Comparison of ENCODE assay signal across 16 cellular contexts in genomic region chr5:131275996-131276535, GRCh38. TPM values are rescaled to one million over a fixed set of nuclear protein-coding genes. Genes with fewer than 3 reads are reported as not detected.
DNase-seq lines count a peak whose midpoint lies in the region; TF ChIP-seq lines count a peak whose summit lies in the region.
"Had no signal": no experiment of that assay in that cellular context is flagged by ENCODE, and none has a peak within 500 bp of the region (broad histone marks: within the 10 kb centered on the region; RNA-seq: fewer than 3 reads in every experiment).

No MANE protein-coding gene starts in this region.

- no peaks in the 10 kb centered on the region for H3K27me3 ChIP-seq in OCI-LY1 (ENCODE audit: insufficient read depth, low read length)
- H3K27me3 ChIP-seq: cardiac muscle cell, pancreas, upper lobe of right lung had no signal

- H3K4me2 ChIP-seq in OCI-LY1 (ENCODE audit: low read length) = peak overlapping the region; percentile 25; the same call in 1 of the 2 replicates

- H3K27me3 Mint-ChIP-seq in activated naive CD8-positive, alpha-beta T cell treated with anti-CD3 and anti-CD28 coated beads for 36 hours = peaks cover 12% of the 10 kb centered on the region
- no peaks in the 10 kb centered on the region for H3K27me3 Mint-ChIP-seq in stimulated activated naive CD8-positive, alpha-beta T cell treated with anti-CD3 and anti-CD28 coated beads, Interleukin-15, Interleukin-2, amounts not matched to agents 100 ng/mL and 50 ng/mL, for 24 hours

- peaks cover 91% of the 10 kb centered on the region for H3K4me1 ChIP-seq in OCI-LY1 (ENCODE audit: insufficient read depth, low read length, severe bottlenecking)

- peaks cover 86% of the 10 kb centered on the region for H3K79me2 ChIP-seq in OCI-LY1 (ENCODE audit: insufficient read depth, low read length)

- no peak for TF ChIP-seq CTCF in OCI-LY1 (IDR thresholded peaks at IDR 0.05; ENCODE audit: low read length)

- no peaks in the 10 kb centered on the region for H3K9me3 ChIP-seq in OCI-LY1 (ENCODE audit: low read length)
- H3K9me3 ChIP-seq: HAP-1, pancreas, upper lobe of right lung had no signal

- H3K4me1 Mint-ChIP-seq in activated naive CD8-positive, alpha-beta T cell treated with anti-CD3 and anti-CD28 coated beads for 36 hours = peaks cover 80% of the 10 kb centered on the region
- H3K4me1 Mint-ChIP-seq in stimulated activated naive CD8-positive, alpha-beta T cell treated with anti-CD3 and anti-CD28 coated beads, Interleukin-15, Interleukin-2, amounts not matched to agents 100 ng/mL and 50 ng/mL, for 24 hours (ENCODE audit: low read depth) = peaks cover 95% of the 10 kb centered on the region

- H3K4me3 Mint-ChIP-seq in activated naive CD8-positive, alpha-beta T cell treated with anti-CD3 and anti-CD28 coated beads for 36 hours = peak overlapping the region; percentile 67
- peak overlapping the region; percentile 73 for H3K4me3 Mint-ChIP-seq in stimulated activated naive CD8-positive, alpha-beta T cell treated with anti-CD3 and anti-CD28 coated beads, Interleukin-15, Interleukin-2, amounts not matched to agents 100 ng/mL and 50 ng/mL, for 24 hours

- peaks cover 7% of the 10 kb centered on the region; the same call in 1 of the 2 replicates for H3K36me3 ChIP-seq in OCI-LY1 (ENCODE audit: insufficient read depth, low read length)
- H3K36me3 ChIP-seq: cardiac muscle cell, HAP-1, pancreas, upper lobe of right lung had no signal

- no peak overlapping the region for H3K4me3 ChIP-seq in OCI-LY1 (ENCODE audit: low read depth, low read length, poor library complexity, severe bottlenecking)
- H3K4me3 ChIP-seq: cardiac muscle cell, HAP-1, pancreas, skin epidermis, upper lobe of right lung had no signal

- peaks cover 6% of the 10 kb centered on the region for H3K9me3 Mint-ChIP-seq in activated naive CD8-positive, alpha-beta T cell treated with anti-CD3 and anti-CD28 coated beads for 36 hours
- no peaks in the 10 kb centered on the region for H3K9me3 Mint-ChIP-seq in stimulated activated naive CD8-positive, alpha-beta T cell treated with anti-CD3 and anti-CD28 coated beads, Interleukin-15, Interleukin-2, amounts not matched to agents 100 ng/mL and 50 ng/mL, for 24 hours

- H4K20me1 ChIP-seq in OCI-LY1 (ENCODE audit: insufficient read depth, low read length) = no peaks in the 10 kb centered on the region

- H3K9ac ChIP-seq in OCI-LY1 (ENCODE audit: low read length) = no peak overlapping the region

- H3K27ac Mint-ChIP-seq in activated naive CD8-positive, alpha-beta T cell treated with anti-CD3 and anti-CD28 coated beads for 36 hours = peak overlapping the region; percentile 85
- H3K27ac Mint-ChIP-seq in stimulated activated naive CD8-positive, alpha-beta T cell treated with anti-CD3 and anti-CD28 coated beads, Interleukin-15, Interleukin-2, amounts not matched to agents 100 ng/mL and 50 ng/mL, for 24 hours = peak overlapping the region; percentile 92

- H3K27ac ChIP-seq in OCI-LY1 (ENCODE audit: low read depth, low read length, poor library complexity, severe bottlenecking) = peak overlapping the region; percentile 86
- H3K27ac ChIP-seq: cardiac muscle cell, pancreas, upper lobe of right lung had no signal

- peaks cover 13% of the 10 kb centered on the region for H3F3A ChIP-seq in OCI-LY1 (ENCODE audit: insufficient read depth, low read length)

- H3K9me2 ChIP-seq in OCI-LY1 (ENCODE audit: low read depth, low read length) = no peaks in the 10 kb centered on the region

- peak; percentile 67 for DNase-seq in activated effector memory CD4-positive, alpha-beta T cell treated with anti-CD3 and anti-CD28 coated beads, Interleukin-2, amount 50 U/mL, for 16 hours
- DNase-seq in activated effector memory CD4-positive, alpha-beta T cell treated with Interleukin-2 at 50 U/mL for 16 hours = no peak
- peak; percentile 52 for DNase-seq in activated naive CD8-positive, alpha-beta T cell treated with anti-CD3 and anti-CD28 coated beads for 36 hours
- no peak for DNase-seq in activated CD4-positive, CD25-positive, alpha-beta regulatory T cell treated with anti-CD3 and anti-CD28 coated beads, Interleukin-2, amount 50 U/mL, for 72 hours
- DNase-seq in globus pallidus (ENCODE audit: low spot score) (no peak), NCI-H2029 (lab: John Stamatoyannopoulos, UW) (no peak)
- DNase-seq: IMR-90; NCI-H82; pancreas; stimulated activated naive CD4-positive, alpha-beta T cell treated with Interleukin-2 at 50 U/mL for 16 hours; upper lobe of right lung had no signal

- H3K36me3 Mint-ChIP-seq in activated naive CD8-positive, alpha-beta T cell treated with anti-CD3 and anti-CD28 coated beads for 36 hours = peaks cover 65% of the 10 kb centered on the region
- peaks cover 16% of the 10 kb centered on the region for H3K36me3 Mint-ChIP-seq in stimulated activated naive CD8-positive, alpha-beta T cell treated with anti-CD3 and anti-CD28 coated beads, Interleukin-15, Interleukin-2, amounts not matched to agents 100 ng/mL and 50 ng/mL, for 24 hours (ENCODE audit: low read depth)

- H2AFZ ChIP-seq in OCI-LY1 (ENCODE audit: low read length) = no peak overlapping the region

RNA-seq across cellular contexts. Expression of gene CDC42SE2, which starts 12.2 kb away (rescaled TPM):
- 100 to 1,000 TPM; 112 to 116 TPM for total RNA-seq in activated naive CD8-positive, alpha-beta T cell treated with anti-CD3 and anti-CD28 coated beads for 36 hours

Comparison
In these comparisons a context has a peak if more than half of its experiments do, and no peak if none do; other contexts are left out.
1. DNase-seq: peak in activated effector memory CD4-positive, alpha-beta T cell treated with anti-CD3 and anti-CD28 coated beads, Interleukin-2, amount 50 U/mL, for 16 hours (single experiment) and activated naive CD8-positive, alpha-beta T cell treated with anti-CD3 and anti-CD28 coated beads for 36 hours (single experiment); none in activated effector memory CD4-positive, alpha-beta T cell treated with Interleukin-2 at 50 U/mL for 16 hours (single experiment), activated CD4-positive, CD25-positive, alpha-beta regulatory T cell treated with anti-CD3 and anti-CD28 coated beads, Interleukin-2, amount 50 U/mL, for 72 hours (single experiment), globus pallidus (single experiment) and NCI-H2029 (single experiment).